In genomic region chr18:8854962-8855361, GRCh38 we compare ENCODE assay signal across 17 cellular contexts.
DNase-seq lines count a peak whose midpoint lies in the region; ATAC-seq, FAIRE-seq and TF ChIP-seq lines count a peak whose summit lies in the region.
"Had no signal": no experiment of that assay in that cellular context is flagged by ENCODE, and none has a peak within 500 bp of the region (broad histone marks: within the 10 kb centered on the region; RNA-seq: fewer than 3 reads in every experiment).

No MANE protein-coding gene starts in this region.

- intact Hi-C loops in K562 (cut with micrococcal nuclease): no loop called here
- intact Hi-C loops in spleen (cut with DNase I; ENCODE audit: low total_unique reads): no loop called here

- POLR2A ChIA-PET in K562 (lab: Yijun Ruan, JAX): interaction anchor here (1.0 kb wide), 1 partner anchor 12 kb away, joined by 7 read pairs; no protein-coding TSS in a partner anchor

- no peak for TF ChIP-seq RAD21 in K562 (CRISPR knock-in tag; conservative IDR thresholded peaks at IDR 0.05 in 1 of 2, IDR thresholded peaks at IDR 0.05 in 1 of 2)

- H3K9me3 Mint-ChIP-seq in GM23338: no peaks in the 10 kb centered on the region

- ATAC-seq in GM23338 (no peak), K562 (no peak)
- ATAC-seq: HCT116 had no signal

- no peak for TF ChIP-seq EP300 in K562 (IDR thresholded peaks at IDR 0.05; ENCODE audit: low read length)

- peaks cover 3% of the 10 kb centered on the region for H3K27me3 Mint-ChIP-seq in GM23338 (ENCODE audit: insufficient read depth, low read depth, poor library complexity)

- 4% methylated on average over 2 of the region's 2 CpGs for WGBS in K562 (ENCODE audit: insufficient coverage, low coverage, missing lambda C conversion rate)
- WGBS in spleen, 5 donors: 50 to 65% (median 58%) methylated on average over 2 of the region's 2 CpGs

- no peaks in the 10 kb centered on the region for H3F3A ChIP-seq in GM23338 (replicated peaks; ENCODE audit: low read depth)

- H3K9ac ChIP-seq in K562 (ENCODE audit: insufficient read depth in 1 of 2, low read depth in 2 of 2, low read length in 2 of 2): no peak overlapping the region

- no peaks in the 10 kb centered on the region for H3K9me1 ChIP-seq in K562 (ENCODE audit: control insufficient read depth, insufficient read depth, low read length)

- H2AFZ ChIP-seq in GM23338 (0 out of 2 replicates have a peak overlapping the region, but pooled peaks have one; percentile 8), K562 (ENCODE audit: low read depth, low read length) (peak overlapping the region; percentile 25; the same call in 1 of the 2 replicates)
- H2AFZ ChIP-seq: PC-9 had no signal

- no peak overlapping the region for H3K4me3 ChIP-seq in GM23338
- no peak overlapping the region for H3K4me3 ChIP-seq in K562
- H3K4me3 ChIP-seq in spleen: no peak overlapping the region
- H3K4me3 ChIP-seq in BE2C (ENCODE audit: low read depth, low read length): no peak overlapping the region
- H3K4me3 ChIP-seq: PC-9, SJCRH30 had no signal

- BruUV-seq in K562 (replicated peaks; lab: Mats Ljungman, UMichigan): no TSS peak

- no peaks in the 10 kb centered on the region; the same call in 2 of the 3 replicates for H3K36me3 Mint-ChIP-seq in GM23338 (ENCODE audit: low read depth)

- no peak for TF ChIP-seq CTCF in GM23338 (conservative IDR thresholded peaks at IDR 0.05; ENCODE audit: low read depth in 2 of 2)
- TF ChIP-seq CTCF in K562 (IDR thresholded peaks at IDR 0.05 in 2 of 3, conservative IDR thresholded peaks at IDR 0.05 in 1 of 3; ENCODE audit: insufficient read depth in 2 of 3, low read depth in 1 of 3, low read length in 3 of 3): no peak
- TF ChIP-seq CTCF in spleen (IDR thresholded peaks at IDR 0.05 in 8 of 11, conservative IDR thresholded peaks at IDR 0.05 in 3 of 11): no peak
- TF ChIP-seq CTCF in BE2C (IDR thresholded peaks at IDR 0.05; ENCODE audit: low read depth, low read length): no peak

- no peak for TF ChIP-seq POLR2A in K562 (conservative IDR thresholded peaks at IDR 0.05)
- TF ChIP-seq POLR2A in spleen (IDR thresholded peaks at IDR 0.05): no peak

- no peaks in the 10 kb centered on the region for H3K9me2 ChIP-seq in GM23338 (ENCODE audit: insufficient read depth)

- no peak for FAIRE-seq in K562 (lab: Jason Lieb, UNC)

- CTCF ChIA-PET in K562 (lab: Yijun Ruan, JAX; ENCODE audit: low intra/inter-chr PET ratio): no interaction called here

- in situ Hi-C loops in K562 (cut with MboI): no loop called here

- H3K4me1 Mint-ChIP-seq in GM23338: peaks cover 17% of the 10 kb centered on the region

- H3K4me2 ChIP-seq in GM23338: no peak overlapping the region
- H3K4me2 ChIP-seq in K562 (ENCODE audit: insufficient read depth, low read length): no peak overlapping the region
- H3K4me2 ChIP-seq: PC-9 had no signal

- H3K36me3 ChIP-seq in GM23338 (ENCODE audit: insufficient read depth): no peaks in the 10 kb centered on the region
- no peaks in the 10 kb centered on the region for H3K36me3 ChIP-seq in K562 (ENCODE audit: control insufficient read depth, insufficient read depth, low read length)
- no peaks in the 10 kb centered on the region for H3K36me3 ChIP-seq in spleen
- no peaks in the 10 kb centered on the region for H3K36me3 ChIP-seq in BE2C
- H3K36me3 ChIP-seq: SJCRH30 had no signal

- no peak overlapping the region for H3K4me3 Mint-ChIP-seq in GM23338

- H3K9me3 ChIP-seq in K562 (replicated peaks; ENCODE audit: control insufficient read depth, insufficient read depth, low read depth, low read length) (no peaks in the 10 kb centered on the region), spleen (peaks cover 0 to 7% (median 0%) of the 10 kb centered on the region in 8 donors), BE2C (no peaks in the 10 kb centered on the region)
- H3K9me3 ChIP-seq: SJCRH30 had no signal

- H3K27ac Mint-ChIP-seq in GM23338: no peak overlapping the region

- H3K27me3 ChIP-seq in GM23338 (ENCODE audit: insufficient read depth) (no peaks in the 10 kb centered on the region), K562 (ENCODE audit: control insufficient read depth in 2 of 2, insufficient read depth in 2 of 2, low read length in 2 of 2) (peaks cover under 1 to 6% of the 10 kb centered on the region in 2 experiments; a peak in 2 of 5 replicates), spleen (replicated peaks in 1 of 7) (peaks cover 0 to 12% (median 0%) of the 10 kb centered on the region in 7 donors), BE2C (no peaks in the 10 kb centered on the region)
- H3K27me3 ChIP-seq: SJCRH30 had no signal

- no peaks in the 10 kb centered on the region for H3K79me2 ChIP-seq in GM23338 (replicated peaks; ENCODE audit: insufficient read depth)
- no peaks in the 10 kb centered on the region for H3K79me2 ChIP-seq in K562 (ENCODE audit: control insufficient read depth, insufficient read depth, low read length)

- H4K20me1 ChIP-seq in GM23338 (replicated peaks; ENCODE audit: insufficient read depth) (no peaks in the 10 kb centered on the region), K562 (replicated peaks; ENCODE audit: control insufficient read depth, insufficient read depth, low read length) (no peaks in the 10 kb centered on the region)

- DNase-seq in GM23338 (ENCODE audit: low spot score) (no peak), K562 (ENCODE audit: extremely low read depth in 1 of 4, low spot score in 3 of 4) (no peak), medulla oblongata (ENCODE audit: extremely low spot score) (peak; percentile 28), pons (ENCODE audit: low spot score) (peak; percentile 26), NCI-H2029 treated with DMSO at 0.1 percent for 48 hours (lab: John Stamatoyannopoulos, UW) (no peak), spleen (no peak), BE2C (no peak)
- DNase-seq: ACHN, COR-L47, GF-D8, GOT3, KG1, NCI-H1694 treated with DMSO at 0.1 percent for 48 hours, NCI-H226, PC-9, SJCRH30 had no signal

- H3K27ac ChIP-seq in GM23338 (ENCODE audit: low read depth) (no peak overlapping the region), K562 (ENCODE audit: extremely low read depth, low read depth, low read length) (no peak overlapping the region), spleen (no peak overlapping the region)
- H3K27ac ChIP-seq: PC-9, SJCRH30 had no signal

- H3K4me1 ChIP-seq in GM23338 (ENCODE audit: insufficient read depth): peaks cover 6% of the 10 kb centered on the region; the same call in 1 of the 2 replicates
- peaks cover 0 to 6% of the 10 kb centered on the region in 2 experiments; a peak in 3 of 5 replicates for H3K4me1 ChIP-seq in K562 (replicated peaks in 1 of 2; ENCODE audit: control insufficient read depth in 2 of 2, insufficient read depth in 2 of 2, low read length in 2 of 2)
- H3K4me1 ChIP-seq in spleen: no peaks in the 10 kb centered on the region
- H3K4me1 ChIP-seq in BE2C: no peaks in the 10 kb centered on the region
- H3K4me1 ChIP-seq: SJCRH30 had no signal

TF ChIP-seq in GM23338, 12 proteins besides CTCF, POLR2A, EP300 and RAD21 (continues in another document):
- TF ChIP-seq, protein P1, sequence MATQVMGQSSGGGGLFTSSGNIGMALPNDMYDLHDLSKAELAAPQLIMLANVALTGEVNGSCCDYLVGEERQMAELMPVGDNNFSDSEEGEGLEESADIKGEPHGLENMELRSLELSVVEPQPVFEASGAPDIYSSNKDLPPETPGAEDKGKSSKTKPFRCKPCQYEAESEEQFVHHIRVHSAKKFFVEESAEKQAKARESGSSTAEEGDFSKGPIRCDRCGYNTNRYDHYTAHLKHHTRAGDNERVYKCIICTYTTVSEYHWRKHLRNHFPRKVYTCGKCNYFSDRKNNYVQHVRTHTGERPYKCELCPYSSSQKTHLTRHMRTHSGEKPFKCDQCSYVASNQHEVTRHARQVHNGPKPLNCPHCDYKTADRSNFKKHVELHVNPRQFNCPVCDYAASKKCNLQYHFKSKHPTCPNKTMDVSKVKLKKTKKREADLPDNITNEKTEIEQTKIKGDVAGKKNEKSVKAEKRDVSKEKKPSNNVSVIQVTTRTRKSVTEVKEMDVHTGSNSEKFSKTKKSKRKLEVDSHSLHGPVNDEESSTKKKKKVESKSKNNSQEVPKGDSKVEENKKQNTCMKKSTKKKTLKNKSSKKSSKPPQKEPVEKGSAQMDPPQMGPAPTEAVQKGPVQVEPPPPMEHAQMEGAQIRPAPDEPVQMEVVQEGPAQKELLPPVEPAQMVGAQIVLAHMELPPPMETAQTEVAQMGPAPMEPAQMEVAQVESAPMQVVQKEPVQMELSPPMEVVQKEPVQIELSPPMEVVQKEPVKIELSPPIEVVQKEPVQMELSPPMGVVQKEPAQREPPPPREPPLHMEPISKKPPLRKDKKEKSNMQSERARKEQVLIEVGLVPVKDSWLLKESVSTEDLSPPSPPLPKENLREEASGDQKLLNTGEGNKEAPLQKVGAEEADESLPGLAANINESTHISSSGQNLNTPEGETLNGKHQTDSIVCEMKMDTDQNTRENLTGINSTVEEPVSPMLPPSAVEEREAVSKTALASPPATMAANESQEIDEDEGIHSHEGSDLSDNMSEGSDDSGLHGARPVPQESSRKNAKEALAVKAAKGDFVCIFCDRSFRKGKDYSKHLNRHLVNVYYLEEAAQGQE (IDR thresholded peaks at IDR 0.05; ENCODE audit: unreplicated experiment): no peak

TF ChIP-seq in K562, 482 proteins besides CTCF, POLR2A, EP300 and RAD21 (continues in another document):
- TF ChIP-seq PCBP1 (IDR thresholded peaks at IDR 0.05; ENCODE audit: low read depth, low read length, poor library complexity, severe bottlenecking) (no peak), ZBTB49 (CRISPR knock-in tag; IDR thresholded peaks at IDR 0.05; ENCODE audit: borderline replicate concordance) (no peak), HDGF (IDR thresholded peaks at IDR 0.05) (no peak), TARDBP (IDR thresholded peaks at IDR 0.05) (no peak)

Comparison
In these comparisons a context has a peak if more than half of its experiments do, and no peak if none do; other contexts are left out.
1. DNase-seq: peak in medulla oblongata (single experiment) and pons (single experiment); none in GM23338 (single experiment), K562 (0 of 4), NCI-H2029 treated with DMSO at 0.1 percent for 48 hours (single experiment), spleen (single experiment) and BE2C (single experiment).